1 cellular context compared by ENCODE assay signal in genomic region chr15:64825081-64825430, GRCh38.
TF ChIP-seq lines count a peak whose summit lies in the region.

No MANE protein-coding gene starts in this region.

TF ChIP-seq in endothelial cell of umbilical vein, 7 proteins besides CTCF, POLR2A, EP300 and RAD21:
- TF ChIP-seq MYC (IDR thresholded peaks at IDR 0.05; ENCODE audit: low read depth, low read length), result no peak
- TF ChIP-seq EZH2 (IDR thresholded peaks at IDR 0.05; ENCODE audit: borderline replicate concordance, low read depth, low read length, severe bottlenecking), result no peak
- TF ChIP-seq GATA2 (IDR thresholded peaks at IDR 0.05; ENCODE audit: insufficient read depth, insufficient read length, low read depth, low read length), result no peak
- no peak for TF ChIP-seq JUN (IDR thresholded peaks at IDR 0.05; ENCODE audit: borderline replicate concordance, insufficient read depth, insufficient read length, low read depth)
- TF ChIP-seq MAX (IDR thresholded peaks at IDR 0.05; ENCODE audit: insufficient read depth, insufficient read length), result no peak
- no peak for TF ChIP-seq POLR2AphosphoS5 (IDR thresholded peaks at IDR 0.05; ENCODE audit: insufficient read depth, low read depth, low read length)
- TF ChIP-seq FOS (IDR thresholded peaks at IDR 0.05; ENCODE audit: borderline replicate concordance, insufficient read depth, low read length), result no peak
